Comparison of ENCODE assay signal across 26 cellular contexts in the genomic region with DNA sequence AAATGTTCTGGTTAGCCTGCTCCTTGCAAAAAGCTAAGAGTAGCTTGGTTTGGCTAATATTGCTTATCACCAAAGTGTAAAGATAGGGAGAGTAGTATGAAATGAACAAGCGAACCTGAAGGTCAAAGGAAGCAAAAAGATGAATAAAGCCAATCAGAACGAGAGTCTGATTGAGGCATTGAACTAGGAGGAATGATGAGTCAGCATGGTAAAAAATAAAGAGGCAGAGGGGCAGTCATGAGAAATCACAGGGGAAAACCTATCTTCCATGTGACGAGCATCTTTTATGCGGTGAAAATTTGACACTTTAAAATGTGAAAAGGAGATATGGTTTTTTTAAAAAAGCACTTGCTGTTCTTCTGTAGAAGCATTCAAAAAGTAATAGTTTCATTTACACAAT.
"Had no signal": no experiment of that assay in that cellular context is flagged by ENCODE, and none has a peak within 500 bp of the region (broad histone marks: within the 10 kb centered on the region; RNA-seq: fewer than 3 reads in every experiment).

No MANE protein-coding gene starts in this region.

- FAIRE-seq: endometrium, islet of Langerhans, keratinocyte had no signal

- H3K27me3 ChIP-seq: esophagus squamous epithelium, gastrocnemius medialis, heart right ventricle, left lung had no signal

- H3K9me3 ChIP-seq: esophagus squamous epithelium, gastrocnemius medialis, mucosa of descending colon had no signal

- H3K27ac ChIP-seq: epithelial cell of prostate, esophagus squamous epithelium, gastrocnemius medialis, heart right ventricle, left lung, lower lobe of right lung had no signal

- H3K36me3 ChIP-seq: esophagus squamous epithelium, gastrocnemius medialis, heart right ventricle, left lung, lower lobe of right lung had no signal

- DNase-seq: cortex of kidney; effector CD8-positive, alpha-beta T cell; effector memory CD8-positive, alpha-beta T cell; endodermal cell; erythroblast; esophagus squamous epithelium; foreskin fibroblast; foreskin melanocyte; gastrocnemius medialis; glutamatergic neuron; head of caudate nucleus; heart right ventricle; hippocampal formation; left cardiac atrium; left lung; left ventricle myocardium superior; lower lobe of right lung; mesenchymal stem cell; mucosa of descending colon; naive B cell; naive thymus-derived CD8-positive, alpha-beta T cell had no signal

- ATAC-seq: effector memory CD8-positive, alpha-beta T cell; esophagus mucosa; gastrocnemius medialis; heart right ventricle; left cardiac atrium; left lung; left ventricle myocardium superior; lower lobe of right lung; mucosa of descending colon; naive thymus-derived CD8-positive, alpha-beta T cell had no signal

- H3K4me3 ChIP-seq: esophagus squamous epithelium, gastrocnemius medialis, heart right ventricle, left lung, lower lobe of right lung, mucosa of descending colon had no signal

- H3K4me1 ChIP-seq: esophagus squamous epithelium, gastrocnemius medialis, heart right ventricle, left lung, lower lobe of right lung had no signal
